2 cellular contexts compared by ENCODE assay signal in genomic region chr10:80158598-80159127, GRCh38.
A peak's percentile ranks its signal among the peaks of the same experiment; 100 is the strongest.
TF ChIP-seq lines count a peak whose summit lies in the region.

No MANE protein-coding gene starts in this region.

TF ChIP-seq in IMR-90, 13 proteins besides CTCF, POLR2A, EP300 and RAD21 (continued from another document):
- TF ChIP-seq CHD1 (IDR thresholded peaks at IDR 0.05; ENCODE audit: low read depth, low read length) (0 out of 2 replicates have a peak, but pooled peaks have one; percentile 69), RCOR1 (IDR thresholded peaks at IDR 0.05; ENCODE audit: insufficient replicate concordance, low read length) (no peak), MAFK (IDR thresholded peaks at IDR 0.05; ENCODE audit: low read depth, low read length) (peak; percentile 49; the same call in 1 of the 2 replicates), NFE2L2 (IDR thresholded peaks at IDR 0.05; ENCODE audit: low read depth, low read length) (no peak), RFX5 (IDR thresholded peaks at IDR 0.05; ENCODE audit: low read depth, low read length) (peak; percentile 5; the same call in 1 of the 2 replicates), USF2 (IDR thresholded peaks at IDR 0.05; ENCODE audit: low read depth, low read length) (peak; percentile 51; the same call in 1 of the 2 replicates), ELK1 (IDR thresholded peaks at IDR 0.05; ENCODE audit: borderline replicate concordance, low read depth, low read length) (no peak), SMC3 (IDR thresholded peaks at IDR 0.05; ENCODE audit: low read depth, low read length) (peak; percentile 9; the same call in 1 of the 2 replicates), BHLHE40 (IDR thresholded peaks at IDR 0.05; ENCODE audit: low read depth, low read length) (peak; percentile 88), MXI1 (IDR thresholded peaks at IDR 0.05; ENCODE audit: borderline replicate concordance, low read depth, low read length) (peak; percentile 100), FOS (IDR thresholded peaks at IDR 0.05; ENCODE audit: low read depth, low read length) (peak; percentile 93)

TF ChIP-seq in WTC11, 78 proteins besides CTCF, POLR2A, EP300 and RAD21:
- TF ChIP-seq ZNF512 (CRISPR knock-in tag; IDR thresholded peaks at IDR 0.05; ENCODE audit: borderline replicate concordance) (no peak), TEAD4 (CRISPR knock-in tag; IDR thresholded peaks at IDR 0.05) (no peak)
TF ChIP-seq in WTC11: peak in this region for 0.
